Comparison of ENCODE assay signal across 8 cellular contexts in genomic region chr10:6204341-6205191, GRCh38. TPM values are rescaled to one million over a fixed set of nuclear protein-coding genes. Genes with fewer than 3 reads are reported as not detected.
DNase-seq lines count a peak whose midpoint lies in the region; ATAC-seq and TF ChIP-seq lines count a peak whose summit lies in the region.

No MANE protein-coding gene starts in this region.

- no peaks in the 10 kb centered on the region for H3K36me3 ChIP-seq in neutrophil

- ATAC-seq in GM21528 (IDR thresholded peaks at IDR 0.05; ENCODE audit: low FRiP score, unreplicated experiment): no peak

- DNase-seq in stimulated activated CD4-positive, alpha-beta T cell treated with anti-CD3 and anti-CD28 coated beads, Interleukin-4, amount 100 ng/mL, for 1 hour: peak; percentile 14
- no peak for DNase-seq in stimulated activated CD4-positive, alpha-beta T cell treated with anti-CD3 and anti-CD28 coated beads, Interleukin-4, amount 100 ng/mL, for 24 hours
- DNase-seq in activated CD4-positive, alpha-beta memory T cell treated with anti-CD3 and anti-CD28 coated beads, Interleukin-2, amount 10 ng/mL, durations not matched to agents 7 days and 5 days: peak; percentile 19
- DNase-seq in foreskin melanocyte (peak; percentile 95), NCI-H1092 treated with DMSO at 0.1 percent for 48 hours (lab: John Stamatoyannopoulos, UW) (no peak), SKM-1 treated with dmso at 0.1 percent for 144 hours (lab: John Stamatoyannopoulos, UW; ENCODE audit: unreplicated experiment) (no peak)

- H3K4me3 Mint-ChIP-seq in activated CD4-positive, alpha-beta memory T cell treated with anti-CD3 and anti-CD28 coated beads, Interleukin-2, amount 10 ng/mL, durations not matched to agents 7 days and 5 days: peak overlapping the region; percentile 96

- H3K9me3 Mint-ChIP-seq in activated CD4-positive, alpha-beta memory T cell treated with anti-CD3 and anti-CD28 coated beads, Interleukin-2, amount 10 ng/mL, durations not matched to agents 7 days and 5 days: no peaks in the 10 kb centered on the region

- no peaks in the 10 kb centered on the region for H3K9me3 ChIP-seq in neutrophil

- H3K27ac Mint-ChIP-seq in activated CD4-positive, alpha-beta memory T cell treated with anti-CD3 and anti-CD28 coated beads, Interleukin-2, amount 10 ng/mL, durations not matched to agents 7 days and 5 days: no peak overlapping the region

- H3K4me3 ChIP-seq in neutrophil (ENCODE audit: low read depth in 1 of 2, low read length in 1 of 2): peak overlapping the region; percentile 95 to 100

- H3K36me3 Mint-ChIP-seq in activated CD4-positive, alpha-beta memory T cell treated with anti-CD3 and anti-CD28 coated beads, Interleukin-2, amount 10 ng/mL, durations not matched to agents 7 days and 5 days (ENCODE audit: low read depth): peaks cover 15% of the 10 kb centered on the region

- no peaks in the 10 kb centered on the region for H3K27me3 Mint-ChIP-seq in activated CD4-positive, alpha-beta memory T cell treated with anti-CD3 and anti-CD28 coated beads, Interleukin-2, amount 10 ng/mL, durations not matched to agents 7 days and 5 days

- POLR2A ChIA-PET in activated CD4-positive, alpha-beta memory T cell treated with anti-CD3 and anti-CD28 coated beads, Interleukin-2, amount 10 ng/mL, durations not matched to agents 7 days and 5 days (lab: Charles Lee): interaction anchor here (1.0 kb wide), 1 partner anchor 205 kb away, joined by 4 read pairs; no protein-coding TSS in a partner anchor

- CTCF ChIA-PET in activated CD4-positive, alpha-beta memory T cell treated with anti-CD3 and anti-CD28 coated beads, Interleukin-2, amount 10 ng/mL, durations not matched to agents 7 days and 5 days (lab: Charles Lee): interaction anchor here (1.2 to 6.2 kb wide), 3 partner anchors 31 to 202 kb away, joined by 3 to 91 read pairs (median 5); no protein-coding TSS in a partner anchor

- no peak for TF ChIP-seq CTCF in neutrophil (IDR thresholded peaks at IDR 0.05)

- H3K4me1 ChIP-seq in neutrophil (ENCODE audit: control insufficient read depth in 1 of 2, insufficient read depth in 1 of 2, low read depth in 1 of 2, low read length in 1 of 2): peaks cover 65 to 82% of the 10 kb centered on the region in 2 experiments

- no peaks in the 10 kb centered on the region for H3K27me3 ChIP-seq in neutrophil

- peaks cover 43% of the 10 kb centered on the region for H3K4me1 Mint-ChIP-seq in activated CD4-positive, alpha-beta memory T cell treated with anti-CD3 and anti-CD28 coated beads, Interleukin-2, amount 10 ng/mL, durations not matched to agents 7 days and 5 days

- peak overlapping the region; percentile 95 for H3K27ac ChIP-seq in neutrophil

RNA-seq across cellular contexts. Expression of gene PFKFB3, which starts 1.8 kb away (rescaled TPM):
- 10 to 100 TPM; 66.8 to 69.4 TPM for total RNA-seq in activated CD4-positive, alpha-beta memory T cell treated with anti-CD3 and anti-CD28 coated beads, Interleukin-2, amount 10 ng/mL, durations not matched to agents 7 days and 5 days

Comparison
In these comparisons a context has a peak if more than half of its experiments do, and no peak if none do; other contexts are left out.
1. DNase-seq: peak in stimulated activated CD4-positive, alpha-beta T cell treated with anti-CD3 and anti-CD28 coated beads, Interleukin-4, amount 100 ng/mL, for 1 hour (single experiment), activated CD4-positive, alpha-beta memory T cell treated with anti-CD3 and anti-CD28 coated beads, Interleukin-2, amount 10 ng/mL, durations not matched to agents 7 days and 5 days (single experiment) and foreskin melanocyte (single experiment); none in stimulated activated CD4-positive, alpha-beta T cell treated with anti-CD3 and anti-CD28 coated beads, Interleukin-4, amount 100 ng/mL, for 24 hours (single experiment), NCI-H1092 treated with DMSO at 0.1 percent for 48 hours (single experiment) and SKM-1 treated with dmso at 0.1 percent for 144 hours (single experiment).